27 cellular contexts compared by ENCODE assay signal in genomic region chrX:68930576-68931317, GRCh38.
DNase-seq lines count a peak whose midpoint lies in the region; ATAC-seq and TF ChIP-seq lines count a peak whose summit lies in the region.
"Had no signal": no experiment of that assay in that cellular context is flagged by ENCODE, and none has a peak within 500 bp of the region (broad histone marks: within the 10 kb centered on the region; RNA-seq: fewer than 3 reads in every experiment).

No MANE protein-coding gene starts in this region.

- TF ChIP-seq POLR2A in gastroesophageal sphincter (IDR thresholded peaks at IDR 0.05) = no peak

- 56 to 75% methylated on average over 1 to 2 of the region's 5 CpGs for WGBS in gastroesophageal sphincter (ENCODE audit: low coverage in 1 of 2), 2 donors

- CTCF ChIA-PET in RWPE1 (lab: Yijun Ruan, JAX) = no interaction called here
- CTCF ChIA-PET in HEK293T (lab: Yijun Ruan, JAX) = interaction anchor here (0.6 kb wide), 1 partner anchor 100 kb away, joined by 3 read pairs; no protein-coding TSS in a partner anchor

- ATAC-seq in DND-41 (ENCODE audit: insufficient read depth, low read depth) = no peak
- peak; percentile 8 for ATAC-seq in gastroesophageal sphincter
- no peak for ATAC-seq in HG02610 (IDR thresholded peaks at IDR 0.05; ENCODE audit: unreplicated experiment)
- ATAC-seq: activated naive CD4-positive, alpha-beta T cell treated with anti-CD3 and anti-CD28 coated beads, Interleukin-2, amount 50 U/mL, for 72 hours; CD8-positive, alpha-beta T cell had no signal

- H3K27me3 ChIP-seq in DND-41 (ENCODE audit: insufficient read depth, low read length, poor library complexity) = no peaks in the 10 kb centered on the region
- no peaks in the 10 kb centered on the region for H3K27me3 ChIP-seq in gastroesophageal sphincter
- H3K27me3 ChIP-seq: ascending aorta, thyroid gland had no signal

- DNase-seq in DND-41 (peak; percentile 4), RWPE1 (ENCODE audit: low spot score) (peak; percentile 8), renal cortical epithelial cell (ENCODE audit: low read depth) (peak; percentile 36), substantia nigra (lab: John Stamatoyannopoulos, UW) (no peak), hypothalamus (lab: John Stamatoyannopoulos, UW) (no peak), HEK293T (ENCODE audit: extremely low spot score) (no peak)
- DNase-seq: activated CD4-positive, alpha-beta memory T cell treated with anti-CD3 and anti-CD28 coated beads for 36 hours; CD8-positive, alpha-beta T cell; DMS153; effector CD4-positive, alpha-beta T cell; foreskin fibroblast; GDM1; mesenchymal stem cell; naive B cell; NCI-H1105; NCI-H2081; NCI-H345; OCI-M1; SHP77 treated with DMSO at 0.1 percent for 48 hours; stimulated activated CD4-positive, alpha-beta T cell treated with anti-CD3 and anti-CD28 coated beads, Interleukin-4, amount 100 ng/mL, for 24 hours; stimulated activated naive CD4-positive, alpha-beta T cell; thyroid gland had no signal

- no peak overlapping the region for H3K9ac ChIP-seq in DND-41 (ENCODE audit: low read depth, low read length)

- H3K4me2 ChIP-seq in DND-41 (ENCODE audit: insufficient read depth, low read length) = no peak overlapping the region

- TF ChIP-seq EP300 in gastroesophageal sphincter (IDR thresholded peaks at IDR 0.05) = no peak

- no peak overlapping the region for H2AFZ ChIP-seq in DND-41 (ENCODE audit: low read depth, low read length)

- H3K27ac ChIP-seq in DND-41 (ENCODE audit: low read length) (no peak overlapping the region), RWPE1 (peak overlapping the region; percentile 75), gastroesophageal sphincter (peak overlapping the region in 2 of 4 donors; percentile 9 to 28), substantia nigra (ENCODE audit: low read depth, low read length, poor library complexity, severe bottlenecking) (no peak overlapping the region)

- POLR2A ChIA-PET in RWPE1 (lab: Yijun Ruan, JAX; ENCODE audit: low non-redundant PET) (interaction anchor here (0.5 kb wide), 1 partner anchor 17 kb away, joined by 3 read pairs; no protein-coding TSS in a partner anchor), HEK293T (lab: Yijun Ruan, JAX) (no interaction called here)

- H4K20me1 ChIP-seq in DND-41 (ENCODE audit: insufficient read depth, low read length) = no peaks in the 10 kb centered on the region

- TF ChIP-seq CTCF in DND-41 (IDR thresholded peaks at IDR 0.05; ENCODE audit: borderline replicate concordance, extremely low read depth, low read length, poor library complexity, severe bottlenecking) (no peak), RWPE1 (conservative IDR thresholded peaks at IDR 0.05; ENCODE audit: low read depth) (no peak), gastroesophageal sphincter (IDR thresholded peaks at IDR 0.05) (no peak)

- H3K4me1 ChIP-seq in DND-41 (ENCODE audit: insufficient read depth, low read length) (no peaks in the 10 kb centered on the region), gastroesophageal sphincter (no peaks in the 10 kb centered on the region)
- H3K4me1 ChIP-seq: HAP-1 had no signal

- H3K4me3 ChIP-seq in DND-41 (ENCODE audit: low read depth in 1 of 2, low read length in 2 of 2) = no peak overlapping the region
- H3K4me3 ChIP-seq in gastroesophageal sphincter = no peak overlapping the region
- H3K4me3 ChIP-seq: ascending aorta, HAP-1, thyroid gland had no signal

- H3K36me3 ChIP-seq in DND-41 (ENCODE audit: insufficient read depth, low read length) (no peaks in the 10 kb centered on the region), gastroesophageal sphincter (no peaks in the 10 kb centered on the region)
- H3K36me3 ChIP-seq: ascending aorta, HAP-1, thyroid gland had no signal

- H3K9me3 ChIP-seq in DND-41 (ENCODE audit: insufficient read depth, low read length, severe bottlenecking) (no peaks in the 10 kb centered on the region), gastroesophageal sphincter (no peaks in the 10 kb centered on the region)
- H3K9me3 ChIP-seq: ascending aorta, HAP-1, thyroid gland had no signal

- H3K79me2 ChIP-seq in DND-41 (ENCODE audit: insufficient read depth, low read length) = no peaks in the 10 kb centered on the region

TF ChIP-seq in HEK293T, 16 proteins besides CTCF, POLR2A, EP300 and RAD21:
- TF ChIP-seq NFRKB (IDR thresholded peaks at IDR 0.05) (no peak), CTBP1 (IDR thresholded peaks at IDR 0.05; ENCODE audit: borderline replicate concordance) (no peak), SUZ12 (IDR thresholded peaks at IDR 0.05) (no peak), FOXM1 (IDR thresholded peaks at IDR 0.05; ENCODE audit: borderline replicate concordance) (no peak), FOXA1 (IDR thresholded peaks at IDR 0.05) (no peak), ELF4 (IDR thresholded peaks at IDR 0.05) (no peak), ARNT (IDR thresholded peaks at IDR 0.05) (no peak), HDGF (IDR thresholded peaks at IDR 0.05; ENCODE audit: borderline replicate concordance) (no peak), SP1 (IDR thresholded peaks at IDR 0.05) (no peak), BHLHE40 (IDR thresholded peaks at IDR 0.05; ENCODE audit: borderline replicate concordance) (no peak), ZNF384 (IDR thresholded peaks at IDR 0.05) (no peak), TARDBP (IDR thresholded peaks at IDR 0.05) (no peak)
- TF ChIP-seq, protein P1, sequence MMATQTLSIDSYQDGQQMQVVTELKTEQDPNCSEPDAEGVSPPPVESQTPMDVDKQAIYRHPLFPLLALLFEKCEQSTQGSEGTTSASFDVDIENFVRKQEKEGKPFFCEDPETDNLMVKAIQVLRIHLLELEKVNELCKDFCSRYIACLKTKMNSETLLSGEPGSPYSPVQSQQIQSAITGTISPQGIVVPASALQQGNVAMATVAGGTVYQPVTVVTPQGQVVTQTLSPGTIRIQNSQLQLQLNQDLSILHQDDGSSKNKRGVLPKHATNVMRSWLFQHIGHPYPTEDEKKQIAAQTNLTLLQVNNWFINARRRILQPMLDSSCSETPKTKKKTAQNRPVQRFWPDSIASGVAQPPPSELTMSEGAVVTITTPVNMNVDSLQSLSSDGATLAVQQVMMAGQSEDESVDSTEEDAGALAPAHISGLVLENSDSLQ (IDR thresholded peaks at IDR 0.05) = no peak

Comparison
In these comparisons a context has a peak if more than half of its experiments do, and no peak if none do; other contexts are left out.
1. DNase-seq: peak in DND-41 (single experiment), RWPE1 (single experiment) and renal cortical epithelial cell (single experiment); none in substantia nigra (0 of 49), hypothalamus (0 of 51) and HEK293T (single experiment).